Comparison of ENCODE assay signal across 8 cellular contexts in the genomic region with DNA sequence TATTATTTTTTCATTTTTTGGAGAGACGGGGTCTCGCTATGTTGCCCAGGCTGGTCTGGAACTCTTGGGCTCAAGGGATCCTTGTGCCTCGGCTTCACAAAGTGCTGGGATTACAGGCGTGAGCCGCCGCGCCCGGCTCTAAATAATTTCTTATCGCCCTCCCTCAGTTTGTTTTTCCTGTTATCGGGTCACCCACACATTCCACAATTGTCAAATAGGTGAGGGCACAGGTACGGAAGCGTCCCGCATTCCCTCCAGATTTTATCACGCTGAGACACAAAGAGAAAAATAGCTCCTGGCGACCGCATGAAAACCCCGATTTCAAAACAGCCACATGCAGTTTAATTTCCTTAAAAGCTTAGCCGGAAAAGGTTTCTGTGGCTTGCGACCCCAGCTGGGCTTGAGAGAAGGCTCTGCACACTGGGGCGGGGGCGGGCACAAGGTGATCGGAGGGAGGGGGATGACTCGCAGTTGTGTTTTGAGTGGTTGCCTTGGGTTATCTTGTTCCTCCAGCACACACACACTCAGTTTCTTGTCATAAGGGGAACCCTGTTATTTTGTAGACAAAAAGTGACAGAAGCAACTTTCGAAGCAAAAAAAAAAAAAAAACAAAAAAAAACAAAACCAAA. TPM values are rescaled to one million over a fixed set of nuclear protein-coding genes. Genes with fewer than 3 reads are reported as not detected.
DNase-seq lines count a peak whose midpoint lies in the region; ATAC-seq and TF ChIP-seq lines count a peak whose summit lies in the region.

No MANE protein-coding gene starts in this region.

- peak overlapping the region; percentile 82 for H3K4me3 ChIP-seq in CD8-positive, alpha-beta memory T cell (ENCODE audit: low read length)
- H3K4me3 ChIP-seq in KMS-11 (IDR thresholded peaks at IDR 0.05; ENCODE audit: insufficient read depth, low read depth, low read length) (no peak overlapping the region), duodenal mucosa (ENCODE audit: low read depth in 1 of 2, low read length in 2 of 2) (peak overlapping the region; percentile 69 to 82), mucosa of rectum (ENCODE audit: low read length in 2 of 2) (peak overlapping the region; percentile 81 to 82)

- no peaks in the 10 kb centered on the region for H4K20me1 ChIP-seq in KMS-11 (ENCODE audit: insufficient read depth)

- peak overlapping the region; percentile 82 for H3K4me2 ChIP-seq in KMS-11

- peaks cover 47 to 57% (median 53%) of the 10 kb centered on the region in 3 donors for H3K4me1 Mint-ChIP-seq in CD8-positive, alpha-beta memory T cell

- peak in 4 of 5 donors; percentile 73 to 92 (median 80) for DNase-seq in CD8-positive, alpha-beta memory T cell
- DNase-seq in activated CD4-positive, alpha-beta T cell treated with anti-CD3 and anti-CD28 coated beads for 4 hours = peak; percentile 68 to 78
- DNase-seq in stimulated activated CD8-positive, alpha-beta memory T cell treated with anti-CD3 and anti-CD28 coated beads, Interleukin-7, amount 100 ng/mL, for 24 hours (ENCODE audit: low read depth) = peak; percentile 59
- DNase-seq in glomerular visceral epithelial cell (ENCODE audit: extremely low spot score) = no peak

- H3K27me3 ChIP-seq in CD8-positive, alpha-beta memory T cell (ENCODE audit: insufficient read depth, low read length, poor library complexity, severe bottlenecking) = no peaks in the 10 kb centered on the region
- H3K27me3 ChIP-seq in KMS-11 (ENCODE audit: insufficient read depth, low read depth) (no peaks in the 10 kb centered on the region), duodenal mucosa (ENCODE audit: control insufficient read depth in 1 of 2, insufficient read depth in 2 of 2, low read length in 2 of 2) (no peaks in the 10 kb centered on the region), mucosa of rectum (ENCODE audit: control insufficient read depth in 2 of 2, insufficient read depth in 2 of 2, low read length in 2 of 2) (no peaks in the 10 kb centered on the region)

- peak overlapping the region; percentile 96 for H3K9ac ChIP-seq in KMS-11
- H3K9ac ChIP-seq in duodenal mucosa (ENCODE audit: low read depth in 1 of 2, low read length in 2 of 2) = peak overlapping the region; percentile 45 to 68
- H3K9ac ChIP-seq in mucosa of rectum (ENCODE audit: low read depth in 1 of 2, low read length in 2 of 2) = peak overlapping the region; percentile 74 to 88

- peaks cover 0 to 3% (median 0%) of the 10 kb centered on the region in 5 donors for H3K9me3 Mint-ChIP-seq in CD8-positive, alpha-beta memory T cell

- H3K36me3 ChIP-seq in CD8-positive, alpha-beta memory T cell (ENCODE audit: insufficient read depth, low read length) = no peaks in the 10 kb centered on the region
- H3K36me3 ChIP-seq in KMS-11 (ENCODE audit: insufficient read depth) (no peaks in the 10 kb centered on the region), duodenal mucosa (ENCODE audit: control insufficient read depth in 1 of 2, insufficient read depth in 2 of 2, low read length in 2 of 2) (no peaks in the 10 kb centered on the region), mucosa of rectum (ENCODE audit: control insufficient read depth in 2 of 2, insufficient read depth in 2 of 2, low read length in 2 of 2) (no peaks in the 10 kb centered on the region)

- peak overlapping the region; percentile 92 to 99 (median 97) for H3K27ac Mint-ChIP-seq in CD8-positive, alpha-beta memory T cell

- peaks cover 0 to 22% (median 3%) of the 10 kb centered on the region in 3 donors for H3K36me3 Mint-ChIP-seq in CD8-positive, alpha-beta memory T cell

- H3K27ac ChIP-seq in CD8-positive, alpha-beta memory T cell (ENCODE audit: low read depth, low read length) = peak overlapping the region; percentile 94
- H3K27ac ChIP-seq in KMS-11 = peak overlapping the region; percentile 98
- H3K27ac ChIP-seq in duodenal mucosa (ENCODE audit: low read depth, low read length) = peak overlapping the region; percentile 78
- peak overlapping the region; percentile 86 to 89 for H3K27ac ChIP-seq in mucosa of rectum (ENCODE audit: low read depth in 2 of 2, low read length in 2 of 2)

- peak overlapping the region; percentile 92 to 99 (median 96) for H3K4me3 Mint-ChIP-seq in CD8-positive, alpha-beta memory T cell

- no peaks in the 10 kb centered on the region for H3K9me3 ChIP-seq in CD8-positive, alpha-beta memory T cell (ENCODE audit: low read length)
- H3K9me3 ChIP-seq in duodenal mucosa (ENCODE audit: control insufficient read depth in 1 of 2, low read length in 2 of 2) = no peaks in the 10 kb centered on the region
- no peaks in the 10 kb centered on the region for H3K9me3 ChIP-seq in mucosa of rectum (ENCODE audit: control insufficient read depth in 2 of 2, low read length in 2 of 2)

- H3K79me2 ChIP-seq in KMS-11 (ENCODE audit: insufficient read depth, low read depth) = peaks cover 40% of the 10 kb centered on the region

- CTCF ChIA-PET in CD8-positive, alpha-beta memory T cell (lab: Charles Lee) = interaction anchor here (0.8 to 5.1 kb wide), 26 partner anchors 8 to 685 kb away, joined by 3 to 70 read pairs (median 6); a partner anchor contains a TSS

- H2AFZ ChIP-seq in KMS-11 (ENCODE audit: low read depth) = peak overlapping the region; percentile 45

- POLR2A ChIA-PET in CD8-positive, alpha-beta memory T cell (lab: Charles Lee) = interaction anchor here (0.6 to 4.3 kb wide), 10 partner anchors 10 to 1090 kb away, joined by 3 to 58 read pairs (median 6); no protein-coding TSS in a partner anchor

- peaks cover 0 to 3% of the 10 kb centered on the region in 2 donors for H3K27me3 Mint-ChIP-seq in CD8-positive, alpha-beta memory T cell

- TF ChIP-seq CTCF in KMS-11 (conservative IDR thresholded peaks at IDR 0.05; ENCODE audit: low read depth, low read length) = no peak; the same call in 1 of the 2 replicates

- peaks cover 42% of the 10 kb centered on the region for H3K4me1 ChIP-seq in CD8-positive, alpha-beta memory T cell (ENCODE audit: insufficient read depth, low read length)
- peaks cover 36% of the 10 kb centered on the region for H3K4me1 ChIP-seq in KMS-11 (ENCODE audit: low read depth, poor library complexity, severe bottlenecking)
- H3K4me1 ChIP-seq in duodenal mucosa (ENCODE audit: control insufficient read depth in 1 of 2, insufficient read depth in 2 of 2, low read length in 2 of 2) = peaks cover 28 to 34% of the 10 kb centered on the region in 2 donors
- H3K4me1 ChIP-seq in mucosa of rectum (ENCODE audit: control insufficient read depth in 2 of 2, insufficient read depth in 2 of 2, low read length in 2 of 2) = peaks cover 15% of the 10 kb centered on the region in 2 donors

- peak; percentile 35 for ATAC-seq in GM21619 (IDR thresholded peaks at IDR 0.05; ENCODE audit: unreplicated experiment)

RNA-seq across cellular contexts. Expression of a gene that starts 0.7 kb away (rescaled TPM):
- total RNA-seq in CD8-positive, alpha-beta memory T cell = 10 to 100 TPM; 51.4 to 62.5 TPM
- 70.5 TPM for polyA plus RNA-seq in CD8-positive, alpha-beta memory T cell
